Comparison of ENCODE assay signal across 10 cellular contexts in the genomic region with DNA sequence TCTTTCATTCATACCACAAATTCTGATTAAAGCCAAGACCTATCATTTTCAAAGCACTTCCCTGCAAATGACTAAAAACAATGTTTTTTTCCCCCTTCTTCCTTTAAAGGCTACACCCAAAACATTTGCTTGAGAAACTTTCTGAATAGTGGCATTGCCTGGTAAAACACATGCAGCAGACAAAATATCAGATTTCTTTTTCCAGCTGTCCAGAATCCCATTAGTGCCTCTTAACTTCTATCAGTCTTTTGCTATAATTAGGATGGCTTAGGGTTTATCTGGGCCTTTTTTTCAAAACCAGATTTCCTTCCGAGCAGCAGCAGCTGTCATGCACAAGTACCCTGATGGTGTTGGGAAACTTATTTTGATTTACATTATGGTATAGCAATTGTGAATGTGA. TPM values are rescaled to one million over a fixed set of nuclear protein-coding genes. Genes with fewer than 3 reads are reported as not detected.
DNase-seq lines count a peak whose midpoint lies in the region; ATAC-seq and TF ChIP-seq lines count a peak whose summit lies in the region.
"Had no signal": no experiment of that assay in that cellular context is flagged by ENCODE, and none has a peak within 500 bp of the region (broad histone marks: within the 10 kb centered on the region; RNA-seq: fewer than 3 reads in every experiment).

No MANE protein-coding gene starts in this region.

- TF ChIP-seq CTCF in brain (conservative IDR thresholded peaks at IDR 0.05): no peak
- no peak for TF ChIP-seq CTCF in mesothelial cell of epicardium (IDR thresholded peaks at IDR 0.05; ENCODE audit: unreplicated experiment)
- no peak for TF ChIP-seq CTCF in vagina (IDR thresholded peaks at IDR 0.05)

- H3K27ac ChIP-seq in vagina: no peak overlapping the region

- H3K4me3 Mint-ChIP-seq in brain (peak overlapping the region in 4 of 5 experiments; percentile 2 to 77 (median 66)), mesothelial cell of epicardium (no peak overlapping the region)

- H3K4me1 Mint-ChIP-seq in brain: peaks cover 55% of the 10 kb centered on the region
- peaks cover 47% of the 10 kb centered on the region for H3K4me1 Mint-ChIP-seq in mesothelial cell of epicardium

- H3K9me3 ChIP-seq in vagina: no peaks in the 10 kb centered on the region

- peak; percentile 40 for DNase-seq in COLO829 (ENCODE audit: low spot score)
- peak; percentile 51 for DNase-seq in M059J (ENCODE audit: low read depth)
- peak in 1 of 2 experiments; percentile 20 for DNase-seq in mesothelial cell of epicardium (ENCODE audit: low spot score in 2 of 2, unreplicated experiment in 2 of 2)
- DNase-seq in vagina (ENCODE audit: extremely low spot score in 2 of 2): no peak
- no peak for DNase-seq in G401 (ENCODE audit: low spot score)
- no peak for DNase-seq in head of caudate nucleus
- DNase-seq: stimulated activated CD8-positive, alpha-beta memory T cell treated with anti-CD3 and anti-CD28 coated beads, Interleukin-4, amount 100 ng/mL, for 48 hours had no signal

- in situ Hi-C loops in G401 (cut with HindIII; ENCODE audit: low sequenced_read_pairs): no loop called here

- intact Hi-C loops in vagina (cut with DNase I): no loop called here
- intact Hi-C loops in head of caudate nucleus (cut with DNase I): no loop called here

- no peaks in the 10 kb centered on the region for H3K36me3 ChIP-seq in vagina

- H3K4me3 ChIP-seq in vagina: no peak overlapping the region

- no peaks in the 10 kb centered on the region for H3K27me3 Mint-ChIP-seq in brain
- no peaks in the 10 kb centered on the region for H3K27me3 Mint-ChIP-seq in mesothelial cell of epicardium (ENCODE audit: low read depth)

- H3K36me3 Mint-ChIP-seq in brain: peaks cover 3% of the 10 kb centered on the region
- H3K36me3 Mint-ChIP-seq in mesothelial cell of epicardium: no peaks in the 10 kb centered on the region

- peak overlapping the region in 4 of 5 experiments; percentile 7 to 93 (median 72) for H3K27ac Mint-ChIP-seq in brain
- H3K27ac Mint-ChIP-seq in mesothelial cell of epicardium: peak overlapping the region; percentile 13
- H3K27ac Mint-ChIP-seq: progenitor cell of endocrine pancreas had no signal

- no peak for ATAC-seq in HG03565 (IDR thresholded peaks at IDR 0.05; ENCODE audit: unreplicated experiment)

- peaks cover 0 to 9% (median 3%) of the 10 kb centered on the region in 5 experiments for H3K9me3 Mint-ChIP-seq in brain
- no peaks in the 10 kb centered on the region for H3K9me3 Mint-ChIP-seq in mesothelial cell of epicardium

- no peak for TF ChIP-seq POLR2A in vagina (IDR thresholded peaks at IDR 0.05)

- H3K4me1 ChIP-seq in vagina: no peaks in the 10 kb centered on the region

- no peaks in the 10 kb centered on the region for H3K27me3 ChIP-seq in vagina

RNA-seq across cellular contexts. Expression of gene ALPK2, which starts 50.6 kb away (rescaled TPM):
- total RNA-seq in M059J (2014; rRNA removed; shearing (Covaris generic)): 38.7 and 73.1 TPM in 2 replicates
- not detected for polyA plus RNA-seq in brain (ENCODE audit: insufficient read depth, low read depth, low replicate concordance)
- 5.6 to 6.4 TPM (median 5.8 TPM) in 3 replicates for total RNA-seq in mesothelial cell of epicardium
- total RNA-seq in vagina: 2.2 TPM
- total RNA-seq in G401 (2014; rRNA removed; shearing (Covaris generic)): 0.07 and 0.37 TPM in 2 replicates

Comparison
In these comparisons a context has a peak if more than half of its experiments do, and no peak if none do; other contexts are left out.
1. DNase-seq: peak in COLO829 (single experiment) and M059J (single experiment); none in vagina (0 of 2), G401 (single experiment) and head of caudate nucleus (0 of 42).